20 cellular contexts compared by ENCODE assay signal in genomic region chr1:222824641-222825040, GRCh38. TPM values are rescaled to one million over a fixed set of nuclear protein-coding genes. Genes with fewer than 3 reads are reported as not detected.
DNase-seq lines count a peak whose midpoint lies in the region; ATAC-seq and TF ChIP-seq lines count a peak whose summit lies in the region.
"Had no signal": no experiment of that assay in that cellular context is flagged by ENCODE, and none has a peak within 500 bp of the region (broad histone marks: within the 10 kb centered on the region; RNA-seq: fewer than 3 reads in every experiment).

No MANE protein-coding gene starts in this region.

- intact Hi-C loops in mucosa of descending colon (cut with DNase I, micrococcal nuclease), result no loop called here

- H3K4me3 ChIP-seq in SJSA1 (no peak overlapping the region), fibroblast of the aortic adventitia (ENCODE audit: low read depth, low read length) (no peak overlapping the region), mucosa of descending colon (no peak overlapping the region)
- H3K4me3 ChIP-seq: body of pancreas, colonic mucosa, GM12878, PC-9 had no signal

- H3K36me3 ChIP-seq in SJSA1 (no peaks in the 10 kb centered on the region), mucosa of descending colon (ENCODE audit: low read depth) (no peaks in the 10 kb centered on the region)
- H3K36me3 ChIP-seq: colonic mucosa had no signal

- H3K4me1 ChIP-seq in SJSA1 (replicated peaks) (peaks cover 52% of the 10 kb centered on the region), mucosa of descending colon (ENCODE audit: low read depth) (no peaks in the 10 kb centered on the region)
- H3K4me1 ChIP-seq: colonic mucosa had no signal

- no peaks in the 10 kb centered on the region for H3K27me3 ChIP-seq in SJSA1 (replicated peaks)
- H3K27me3 ChIP-seq: body of pancreas, colonic mucosa had no signal

- no peak for TF ChIP-seq CTCF in fibroblast of the aortic adventitia (IDR thresholded peaks at IDR 0.05; ENCODE audit: insufficient read depth, low read length)
- no peak for TF ChIP-seq CTCF in mucosa of descending colon (IDR thresholded peaks at IDR 0.05)

- H3K9me3 ChIP-seq in SJSA1 (replicated peaks) (no peaks in the 10 kb centered on the region), mucosa of descending colon (no peaks in the 10 kb centered on the region)
- H3K9me3 ChIP-seq: body of pancreas, colonic mucosa had no signal

- no peak for ATAC-seq in mucosa of descending colon
- ATAC-seq: activated CD8-positive, alpha-beta T cell treated with anti-CD3 and anti-CD28 coated beads for 36 hours; body of pancreas; GM12878 had no signal

- DNase-seq in NCI-H2171 treated with DMSO at 0.1 percent for 48 hours (lab: John Stamatoyannopoulos, UW) (peak; percentile 54), NCI-H2171 (lab: John Stamatoyannopoulos, UW) (no peak), SJSA1 (ENCODE audit: low read depth in 1 of 2, low spot score in 2 of 2) (peak in 1 of 2 experiments; percentile 44), fibroblast of the aortic adventitia (ENCODE audit: low read depth) (peak; percentile 30), CD1c-positive myeloid dendritic cell (ENCODE audit: extremely low spot score) (no peak), T-helper 9 cell (no peak), mucosa of descending colon (no peak)
- DNase-seq in activated naive CD4-positive, alpha-beta T cell treated with anti-CD3 and anti-CD28 coated beads, Interleukin-2, amount 50 U/mL, for 16 hours, result no peak
- DNase-seq: ACHN; activated CD4-positive, CD25-positive, alpha-beta regulatory T cell; activated CD8-positive, alpha-beta T cell treated with anti-CD3 and anti-CD28 coated beads for 36 hours; activated naive CD4-positive, alpha-beta T cell treated with anti-CD3 and anti-CD28 coated beads, Interleukin-2, amount 10 ng/mL, durations not matched to agents 7 days and 5 days; activated T-cell treated with anti-CD3 and anti-CD28 coated beads, Interleukin-2, amount 50 U/mL, for 24 hours; body of pancreas; colonic mucosa; kidney glomerular epithelial cell; NCI-H2029; NCI-H774; PC-9 had no signal

- H3K27ac ChIP-seq in SJSA1, result peak overlapping the region; percentile 68
- H3K27ac ChIP-seq: body of pancreas, colonic mucosa had no signal

RNA-seq across cellular contexts. Expression of gene DISP1, which starts 9.8 kb away (rescaled TPM):
- total RNA-seq in SJSA1 (2014; rRNA removed; shearing (Covaris generic)), result 3.7 and 5.2 TPM in 2 replicates
- total RNA-seq in fibroblast of the aortic adventitia (ENCODE audit: low replicate concordance) (6.4 and 8.4 TPM in 2 replicates), mucosa of descending colon (10 to 100 TPM in 1 of 3 donors, 1 to 10 TPM in 2; 4.7 to 15.8 (median 4.9) TPM)

Comparison
In these comparisons a context has a peak if more than half of its experiments do, and no peak if none do; other contexts are left out.
1. DNase-seq: peak in NCI-H2171 treated with DMSO at 0.1 percent for 48 hours (single experiment) and fibroblast of the aortic adventitia (single experiment); none in NCI-H2171 (single experiment), CD1c-positive myeloid dendritic cell (single experiment), T-helper 9 cell (single experiment), mucosa of descending colon (0 of 3) and activated naive CD4-positive, alpha-beta T cell treated with anti-CD3 and anti-CD28 coated beads, Interleukin-2, amount 50 U/mL, for 16 hours (single experiment).